Comparison of ENCODE assay signal across 24 cellular contexts in the genomic region with DNA sequence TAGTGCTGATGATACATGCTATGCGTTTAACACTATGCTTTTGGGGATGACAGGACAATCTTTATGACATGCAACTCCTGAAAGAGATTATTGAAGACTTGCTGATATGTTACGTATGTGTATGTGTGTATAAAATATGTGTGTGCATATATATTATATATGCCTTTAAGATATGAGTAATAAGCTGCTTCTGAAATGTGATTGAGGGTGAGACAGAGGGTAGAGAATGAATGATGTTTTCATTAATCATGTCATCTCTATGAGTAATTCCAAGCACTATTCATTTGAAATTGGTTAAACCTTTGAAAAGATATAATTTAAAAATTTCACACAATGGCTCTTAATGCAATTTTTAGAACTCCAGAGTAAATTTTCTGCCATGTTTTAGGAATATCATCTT.
"Had no signal": no experiment of that assay in that cellular context is flagged by ENCODE, and none has a peak within 500 bp of the region (broad histone marks: within the 10 kb centered on the region; RNA-seq: fewer than 3 reads in every experiment).

No MANE protein-coding gene starts in this region.

- ATAC-seq: activated CD8-positive, alpha-beta T cell treated with anti-CD3 and anti-CD28 coated beads, Interleukin-2, amount 10 ng/mL, durations not matched to agents 7 days and 5 days; heart right ventricle; left cardiac atrium; natural killer cell treated with Interleukin-12 subunit alpha and Interleukin-12 subunit beta and Interleukin-15 and Interleukin-18, amount 100 ng/mL, for 72 hours; T-helper 17 cell; upper lobe of right lung had no signal

- H3K9me3 Mint-ChIP-seq: activated naive CD8-positive, alpha-beta T cell treated with anti-CD3 and anti-CD28 coated beads, Interleukin-2, amount 10 ng/mL, durations not matched to agents 7 days and 5 days; endodermal cell; natural killer cell treated with Interleukin-12 subunit alpha and Interleukin-12 subunit beta and Interleukin-15 and Interleukin-18, amount 100 ng/mL, for 72 hours had no signal

- H3K36me3 Mint-ChIP-seq: memory B cell; natural killer cell treated with Interleukin-12 subunit alpha and Interleukin-12 subunit beta and Interleukin-15 and Interleukin-18, amount 100 ng/mL, for 72 hours had no signal

- H3K4me3 Mint-ChIP-seq: activated CD8-positive, alpha-beta T cell treated with anti-CD3 and anti-CD28 coated beads, Interleukin-2, amount 10 ng/mL, durations not matched to agents 7 days and 5 days; activated naive CD8-positive, alpha-beta T cell treated with anti-CD3 and anti-CD28 coated beads, Interleukin-2, amount 10 ng/mL, durations not matched to agents 7 days and 5 days; endodermal cell; memory B cell; natural killer cell treated with Interleukin-12 subunit alpha and Interleukin-12 subunit beta and Interleukin-15 and Interleukin-18, amount 100 ng/mL, for 72 hours; T-helper 17 cell had no signal

- H3K27ac ChIP-seq: cardiac muscle cell, heart right ventricle, neutrophil, ovary, prostate gland, thyroid gland, upper lobe of right lung had no signal

- DNase-seq: activated CD4-positive, alpha-beta T cell treated with anti-CD3 and anti-CD28 coated beads, Interleukin-2, amount 50 U/mL, for 1 hour; activated CD8-positive, alpha-beta T cell treated with anti-CD3 and anti-CD28 coated beads, Interleukin-2, amount 10 ng/mL, durations not matched to agents 7 days and 5 days; activated gamma-delta T cell treated with Interleukin-2 at 50 U/mL for 16 hours; activated naive CD8-positive, alpha-beta T cell treated with anti-CD3 and anti-CD28 coated beads, Interleukin-2, amount 10 ng/mL, durations not matched to agents 7 days and 5 days; amygdala; cortex of kidney; endodermal cell; heart right ventricle; islet precursor cell; left cardiac atrium; ovary; stimulated activated CD4-positive, alpha-beta T cell treated with anti-CD3 and anti-CD28 coated beads, Interleukin-2, amount 100 ng/mL, for 48 hours; stimulated activated CD8-positive, alpha-beta memory T cell treated with anti-CD3 and anti-CD28 coated beads, Interleukin-4, amount 100 ng/mL, for 48 hours; stimulated activated naive CD4-positive, alpha-beta T cell; substantia nigra; SW 1271; T-helper 17 cell; thyroid gland; upper lobe of right lung had no signal

- H3K27me3 ChIP-seq: cardiac muscle cell, ovary, thyroid gland, upper lobe of right lung had no signal

- H3K4me1 ChIP-seq: prostate gland had no signal

- H3K9me3 ChIP-seq: heart right ventricle, neutrophil, ovary, prostate gland, thyroid gland, upper lobe of right lung had no signal

- H3K27ac Mint-ChIP-seq: activated CD8-positive, alpha-beta T cell treated with anti-CD3 and anti-CD28 coated beads, Interleukin-2, amount 10 ng/mL, durations not matched to agents 7 days and 5 days; activated naive CD8-positive, alpha-beta T cell treated with anti-CD3 and anti-CD28 coated beads, Interleukin-2, amount 10 ng/mL, durations not matched to agents 7 days and 5 days; endodermal cell; memory B cell; natural killer cell treated with Interleukin-12 subunit alpha and Interleukin-12 subunit beta and Interleukin-15 and Interleukin-18, amount 100 ng/mL, for 72 hours; T-helper 17 cell had no signal

- H3K27me3 Mint-ChIP-seq: activated naive CD8-positive, alpha-beta T cell treated with anti-CD3 and anti-CD28 coated beads, Interleukin-2, amount 10 ng/mL, durations not matched to agents 7 days and 5 days had no signal
